2 cellular contexts compared by ENCODE assay signal in the genomic region with DNA sequence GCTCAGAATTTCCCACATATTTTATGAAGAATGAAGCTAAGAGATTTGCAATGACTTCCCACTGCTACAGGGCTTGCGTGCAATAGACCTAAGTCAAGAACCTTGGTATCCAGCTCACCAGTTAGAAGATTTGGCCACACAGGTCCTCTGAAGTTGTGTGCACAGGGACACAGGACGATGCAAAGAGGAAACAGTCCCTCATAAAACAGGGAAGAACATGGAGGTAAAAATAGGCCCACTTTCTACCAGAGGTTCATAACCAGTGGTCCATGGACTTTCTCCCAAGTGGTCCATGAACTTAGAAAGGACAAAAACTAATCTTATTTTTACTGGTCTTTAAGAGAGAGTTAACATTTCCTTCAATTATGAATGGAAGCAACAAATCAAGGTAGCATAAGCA.
TF ChIP-seq lines count a peak whose summit lies in the region.

No MANE protein-coding gene starts in this region.

TF ChIP-seq in HEK293, 187 proteins besides CTCF, POLR2A, EP300 and RAD21:
- TF ChIP-seq WT1 (tag by site-specific recombination; IDR thresholded peaks at IDR 0.05) = no peak
- no peak for TF ChIP-seq ZNF561 (tag by site-specific recombination; IDR thresholded peaks at IDR 0.05; ENCODE audit: borderline replicate concordance)
- no peak for TF ChIP-seq HOXC10 (CRISPR knock-in tag; IDR thresholded peaks at IDR 0.05)
- no peak for TF ChIP-seq ZNF664 (tag by site-specific recombination; IDR thresholded peaks at IDR 0.05)
- 0 out of 2 replicates have a peak, but pooled peaks have one; percentile 20 for TF ChIP-seq PRDM1 (tag by site-specific recombination; IDR thresholded peaks at IDR 0.05)
- no peak for TF ChIP-seq ZNF600 (tag by site-specific recombination; IDR thresholded peaks at IDR 0.05)

TF ChIP-seq in K562, 482 proteins besides CTCF, POLR2A, EP300 and RAD21:
- TF ChIP-seq EHMT2 (IDR thresholded peaks at IDR 0.05) (no peak), NR2F6 (CRISPR knock-in tag; IDR thresholded peaks at IDR 0.05) (no peak), ZNF12 (CRISPR knock-in tag; IDR thresholded peaks at IDR 0.05) (peak; percentile 98), ZFX (CRISPR knock-in tag; IDR thresholded peaks at IDR 0.05) (0 out of 2 replicates have a peak, but pooled peaks have one; percentile 25)
